In the genomic region with DNA sequence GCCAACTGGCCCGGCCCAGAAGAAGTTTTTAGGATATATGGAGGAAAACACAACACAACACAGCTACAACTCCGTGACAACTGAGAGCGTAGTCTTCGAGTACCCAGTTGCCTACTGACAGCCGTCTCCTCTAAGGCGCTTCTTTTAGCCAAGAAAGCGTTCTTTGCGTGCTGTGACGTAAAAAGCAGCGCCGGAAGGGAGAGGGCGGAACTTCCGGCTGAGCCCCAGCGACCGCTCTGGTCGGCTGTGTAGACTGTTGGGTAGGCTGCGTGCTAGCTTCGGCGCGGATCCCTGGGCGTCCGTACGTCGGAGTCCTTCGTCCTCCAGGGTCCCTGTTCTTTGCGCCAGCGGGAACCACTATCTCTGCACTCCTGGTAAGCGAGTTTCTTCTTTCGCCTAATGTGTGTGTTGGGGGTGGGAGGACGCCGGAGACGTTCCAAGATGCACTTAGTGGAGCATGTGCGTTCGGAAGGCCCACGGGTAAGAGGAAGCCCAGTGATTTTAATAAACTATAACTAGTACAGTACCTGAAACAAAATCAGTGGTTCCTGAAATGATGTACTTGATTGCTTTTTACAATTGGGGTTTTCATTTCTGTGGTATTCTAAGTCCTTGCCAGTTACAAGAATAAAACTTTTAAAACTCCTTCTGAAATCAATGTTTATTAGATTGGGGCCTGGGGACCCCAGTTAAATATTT, we compare ENCODE assay signal across 8 cellular contexts. TPM values are rescaled to one million over a fixed set of nuclear protein-coding genes. Genes with fewer than 3 reads are reported as not detected.
DNase-seq lines count a peak whose midpoint lies in the region; ATAC-seq and TF ChIP-seq lines count a peak whose summit lies in the region.

A gene (plus strand): TSS at position 239 of the 699 bp plus-strand sequence. CDS start 2,914 bp downstream, outside the sequence.

- H3K9me3 Mint-ChIP-seq in activated CD4-positive, alpha-beta T cell treated with anti-CD3 and anti-CD28 coated beads, Interleukin-2, amount 10 ng/mL, durations not matched to agents 7 days and 5 days: no peaks in the 10 kb centered on the region

- POLR2A ChIA-PET in BJ (lab: Charles Lee): no interaction called here
- POLR2A ChIA-PET in activated CD4-positive, alpha-beta T cell treated with anti-CD3 and anti-CD28 coated beads, Interleukin-2, amount 10 ng/mL, durations not matched to agents 7 days and 5 days (lab: Charles Lee): interaction anchor here (1.1 to 1.3 kb wide), 2 partner anchors 13 to 43 kb away, joined by 3 to 7 read pairs; no protein-coding TSS in a partner anchor

- H3K4me3 Mint-ChIP-seq in activated CD4-positive, alpha-beta T cell treated with anti-CD3 and anti-CD28 coated beads, Interleukin-2, amount 10 ng/mL, durations not matched to agents 7 days and 5 days: peak within 1 kb of the TSS; percentile 99

- peak within 1 kb of the TSS; percentile 60 for H3K4me3 ChIP-seq in BJ (ENCODE audit: low read depth, low read length)

- peak; percentile 62 for DNase-seq in BJ (ENCODE audit: low read depth)
- peak; percentile 85 for DNase-seq in GM19240 (ENCODE audit: insufficient read length, low spot score)
- peak; percentile 89 for DNase-seq in NCI-H69 (lab: John Stamatoyannopoulos, UW)
- DNase-seq in activated CD4-positive, alpha-beta T cell treated with anti-CD3 and anti-CD28 coated beads, Interleukin-2, amount 10 ng/mL, durations not matched to agents 7 days and 5 days: peak; percentile 94
- DNase-seq in cortex of kidney (lab: John Stamatoyannopoulos, UW): peak; percentile 23
- peak; percentile 97 for DNase-seq in left kidney (ENCODE audit: low read depth, low spot score)
- DNase-seq in stimulated activated CD4-positive, alpha-beta T cell treated with anti-CD3 and anti-CD28 coated beads, Interleukin-2, amount 100 ng/mL, for 24 hours: peak; percentile 92 to 93

- H3K36me3 Mint-ChIP-seq in activated CD4-positive, alpha-beta T cell treated with anti-CD3 and anti-CD28 coated beads, Interleukin-2, amount 10 ng/mL, durations not matched to agents 7 days and 5 days (ENCODE audit: low read depth): peaks cover 37% of the 10 kb centered on the region

- H3K27ac Mint-ChIP-seq in activated CD4-positive, alpha-beta T cell treated with anti-CD3 and anti-CD28 coated beads, Interleukin-2, amount 10 ng/mL, durations not matched to agents 7 days and 5 days: peak within 1 kb of the TSS; percentile 98

- no peaks in the 10 kb centered on the region for H3K27me3 ChIP-seq in BJ (ENCODE audit: control insufficient read depth, insufficient read depth, low read length)

- H3K4me1 Mint-ChIP-seq in activated CD4-positive, alpha-beta T cell treated with anti-CD3 and anti-CD28 coated beads, Interleukin-2, amount 10 ng/mL, durations not matched to agents 7 days and 5 days: peaks cover 43% of the 10 kb centered on the region

- no peaks in the 10 kb centered on the region for H3K27me3 Mint-ChIP-seq in activated CD4-positive, alpha-beta T cell treated with anti-CD3 and anti-CD28 coated beads, Interleukin-2, amount 10 ng/mL, durations not matched to agents 7 days and 5 days

- ATAC-seq in HG03460 (IDR thresholded peaks at IDR 0.05; ENCODE audit: unreplicated experiment): peak; percentile 99

- TF ChIP-seq CTCF in BJ (IDR thresholded peaks at IDR 0.05; ENCODE audit: insufficient read depth, low read depth, low read length): no peak

- 0 out of 2 replicates have a peak, but pooled peaks cover 1% of the 10 kb centered on the region for H3K36me3 ChIP-seq in BJ (ENCODE audit: control insufficient read depth, insufficient read depth, low read length)

- CTCF ChIA-PET in BJ (lab: Yijun Ruan, JAX): interaction anchor here (4.7 kb wide), 1 partner anchor 12 kb away, joined by 25 read pairs; a partner anchor contains a TSS
- CTCF ChIA-PET in activated CD4-positive, alpha-beta T cell treated with anti-CD3 and anti-CD28 coated beads, Interleukin-2, amount 10 ng/mL, durations not matched to agents 7 days and 5 days (lab: Charles Lee): interaction anchor here (0.6 to 2.7 kb wide), 10 partner anchors 8 to 1283 kb away, joined by 3 to 21 read pairs (median 3); a partner anchor contains a TSS

RNA-seq across cellular contexts. Expression of the gene that starts here (rescaled TPM):
- polyA plus RNA-seq in BJ (2011; rRNA removed): 7.4 and 13.4 TPM in 2 replicates
- polyA minus RNA-seq in BJ (2011; rRNA and poly(A)+ RNA removed): 3.8 and 3.9 TPM in 2 replicates
- total RNA-seq in activated CD4-positive, alpha-beta T cell treated with anti-CD3 and anti-CD28 coated beads, Interleukin-2, amount 10 ng/mL, durations not matched to agents 7 days and 5 days: 10 to 100 TPM; 26.4 to 31.7 TPM

Comparison
In these comparisons a context has a peak if more than half of its experiments do, and no peak if none do; other contexts are left out.
1. Peak in every context shown above with its lines: DNase-seq, ATAC-seq and H3K4me3 ChIP-seq.
2. DNase-seq: peak in every context shown above with its lines; median percentile 97 in left kidney; 94 in activated CD4-positive, alpha-beta T cell treated with anti-CD3 and anti-CD28 coated beads, Interleukin-2, amount 10 ng/mL, durations not matched to agents 7 days and 5 days; 92 in stimulated activated CD4-positive, alpha-beta T cell treated with anti-CD3 and anti-CD28 coated beads, Interleukin-2, amount 100 ng/mL, for 24 hours; 89 in NCI-H69; 85 in GM19240; 62 in BJ; 23 in cortex of kidney.